Comparison of ENCODE assay signal across 8 cellular contexts in the genomic region with DNA sequence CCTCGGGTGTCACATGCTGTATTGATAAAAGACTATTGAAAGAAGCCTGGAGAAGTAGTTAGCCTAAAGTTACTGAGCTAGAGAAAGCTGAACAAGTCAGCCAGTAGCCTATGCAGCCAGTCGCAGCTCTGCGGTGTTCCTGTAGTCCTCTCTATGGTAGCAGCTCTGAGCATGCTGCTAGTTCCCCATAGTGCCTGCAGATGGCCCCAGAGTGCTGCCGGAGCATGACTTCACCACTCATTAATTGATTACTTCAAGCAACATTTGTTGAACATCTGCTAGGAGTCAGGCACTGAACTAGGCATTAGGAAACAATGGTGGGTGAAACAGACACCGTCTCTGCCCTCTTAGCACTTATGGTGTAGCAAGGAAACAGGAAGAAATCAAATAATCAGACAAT.
A peak's percentile ranks its signal among the peaks of the same experiment; 100 is the strongest.
DNase-seq lines count a peak whose midpoint lies in the region; ATAC-seq lines count a peak whose summit lies in the region.

No MANE protein-coding gene starts in this region.

- no peaks in the 10 kb centered on the region for H3K27me3 Mint-ChIP-seq in T-helper 2 cell treated with Interferon-gamma antibody and Interleukin-4, amounts not matched to agents 5 μg/mL and 100 μg/mL, for 36 hours (ENCODE audit: low read depth)

- DNase-seq in Right ventricle myocardium superior (peak; percentile 37), cardiac septum (ENCODE audit: low spot score) (no peak), iris pigment epithelial cell (ENCODE audit: low read depth) (peak; percentile 10), AG08396 (ENCODE audit: low spot score) (no peak)
- DNase-seq in T-helper 2 cell treated with Interferon-gamma antibody and Interleukin-4, amounts not matched to agents 5 μg/mL and 100 μg/mL, for 36 hours (ENCODE audit: low spot score) = peak; percentile 8
- DNase-seq in stimulated activated naive CD4-positive, alpha-beta T cell (lab: John Stamatoyannopoulos, UW) = no peak

- no peaks in the 10 kb centered on the region for H3K4me1 Mint-ChIP-seq in T-helper 2 cell treated with Interferon-gamma antibody and Interleukin-4, amounts not matched to agents 5 μg/mL and 100 μg/mL, for 36 hours (ENCODE audit: low read depth)

- H3K9me3 Mint-ChIP-seq in T-helper 2 cell treated with Interferon-gamma antibody and Interleukin-4, amounts not matched to agents 5 μg/mL and 100 μg/mL, for 36 hours = no peaks in the 10 kb centered on the region

- no peaks in the 10 kb centered on the region for H3K36me3 Mint-ChIP-seq in T-helper 2 cell treated with Interferon-gamma antibody and Interleukin-4, amounts not matched to agents 5 μg/mL and 100 μg/mL, for 36 hours (ENCODE audit: low read depth)

- peak; percentile 86 for ATAC-seq in Right ventricle myocardium superior (ENCODE audit: poor library complexity)
- peak; percentile 78 for ATAC-seq in HG03520 (IDR thresholded peaks at IDR 0.05; ENCODE audit: unreplicated experiment)
- no peak for ATAC-seq in GM18519 (IDR thresholded peaks at IDR 0.05; ENCODE audit: low FRiP score, unreplicated experiment)

- intact Hi-C loops in Right ventricle myocardium superior (cut with DNase I) (loop anchor here (5.0 kb wide), 1 partner anchor 894 kb away; no protein-coding TSS in a partner anchor), cardiac septum (cut with DNase I) (loop anchor here (10.0 kb wide), 1 partner anchor 1111 kb away; no protein-coding TSS in a partner anchor)

- no peak overlapping the region for H3K4me3 Mint-ChIP-seq in T-helper 2 cell treated with Interferon-gamma antibody and Interleukin-4, amounts not matched to agents 5 μg/mL and 100 μg/mL, for 36 hours

- no peak overlapping the region for H3K27ac Mint-ChIP-seq in T-helper 2 cell treated with Interferon-gamma antibody and Interleukin-4, amounts not matched to agents 5 μg/mL and 100 μg/mL, for 36 hours

Comparison
In these comparisons a context has a peak if more than half of its experiments do, and no peak if none do; other contexts are left out.
1. DNase-seq: peak in Right ventricle myocardium superior (single experiment), T-helper 2 cell treated with Interferon-gamma antibody and Interleukin-4, amounts not matched to agents 5 μg/mL and 100 μg/mL, for 36 hours (single experiment) and iris pigment epithelial cell (single experiment); none in cardiac septum (single experiment), AG08396 (single experiment) and stimulated activated naive CD4-positive, alpha-beta T cell (0 of 6).